9 cellular contexts compared by ENCODE assay signal in the genomic region with DNA sequence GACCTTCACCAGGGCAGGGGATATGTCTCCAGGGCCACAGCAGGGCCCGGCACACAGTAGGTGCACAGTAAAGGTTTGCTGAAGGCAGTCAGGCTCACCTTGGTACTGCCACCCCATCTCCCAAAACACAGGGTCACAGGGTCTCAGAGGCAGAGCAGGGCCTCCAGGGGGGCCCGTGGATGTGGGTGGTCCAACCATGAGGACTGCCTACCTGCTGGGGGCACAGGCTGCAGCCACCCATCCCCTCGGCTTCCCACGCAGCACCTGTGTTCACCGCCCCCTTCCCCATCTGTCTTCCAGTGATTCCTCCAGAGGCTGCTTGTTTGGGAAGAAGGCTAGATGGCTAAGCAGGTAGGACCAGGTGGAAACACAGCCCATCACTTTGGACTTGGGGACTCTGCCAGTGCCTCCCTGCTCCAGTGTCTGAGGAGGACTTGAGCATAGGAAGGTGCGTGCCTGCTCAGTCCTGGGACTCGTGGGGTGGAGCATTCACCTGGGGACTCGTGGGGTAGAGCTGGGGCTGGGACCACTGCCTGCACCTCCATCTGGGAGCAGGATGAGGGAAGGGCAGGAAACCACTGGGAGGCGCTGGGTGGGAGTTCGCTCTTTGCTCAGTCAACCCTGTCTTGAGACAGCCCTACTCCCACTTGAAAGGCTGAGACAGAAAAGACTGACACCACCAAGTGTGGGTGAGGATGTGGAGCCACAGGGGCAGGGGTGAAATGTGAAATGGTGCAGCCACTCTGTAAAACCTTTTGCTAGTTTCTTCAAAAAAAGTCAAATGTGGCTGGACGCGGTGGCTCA. TPM values are rescaled to one million over a fixed set of nuclear protein-coding genes. Genes with fewer than 3 reads are reported as not detected.
DNase-seq lines count a peak whose midpoint lies in the region; ATAC-seq and TF ChIP-seq lines count a peak whose summit lies in the region.
"Had no signal": no experiment of that assay in that cellular context is flagged by ENCODE, and none has a peak within 500 bp of the region (broad histone marks: within the 10 kb centered on the region; RNA-seq: fewer than 3 reads in every experiment).

No MANE protein-coding gene starts in this region.

- H3K4me3 Mint-ChIP-seq in activated T-cell treated with anti-CD3 and anti-CD28 coated beads, Interleukin-2, amount 50 U/mL, for 72 hours = peak overlapping the region; percentile 32 to 93

- H3K4me1 ChIP-seq in upper lobe of left lung = peaks cover 65 to 82% (median 78%) of the 10 kb centered on the region in 4 donors

- no peaks in the 10 kb centered on the region for H3K36me3 Mint-ChIP-seq in activated T-cell treated with anti-CD3 and anti-CD28 coated beads, Interleukin-2, amount 50 U/mL, for 72 hours (ENCODE audit: insufficient read depth in 2 of 2)

- no peak for ATAC-seq in activated T-cell treated with anti-CD3 and anti-CD28 coated beads, Interleukin-2, amount 50 U/mL, for 72 hours (replicated peaks in 1 of 2)
- no peak for ATAC-seq in left lobe of liver
- no peak for ATAC-seq in upper lobe of left lung (ENCODE audit: low FRiP score in 2 of 2)
- no peak for ATAC-seq in omental fat pad (ENCODE audit: low FRiP score)

- H3K27ac ChIP-seq in upper lobe of left lung = peak overlapping the region; percentile 93 to 99 (median 97)

- no peaks in the 10 kb centered on the region for H3K9me3 ChIP-seq in upper lobe of left lung

- no peak overlapping the region for H3K27ac Mint-ChIP-seq in activated T-cell treated with anti-CD3 and anti-CD28 coated beads, Interleukin-2, amount 50 U/mL, for 72 hours

- no peaks in the 10 kb centered on the region for H3K27me3 Mint-ChIP-seq in activated T-cell treated with anti-CD3 and anti-CD28 coated beads, Interleukin-2, amount 50 U/mL, for 72 hours (ENCODE audit: low read depth)

- 72% methylated on average over 6 to 11 of the region's 12 CpGs for whole genome bisulfite sequencing in upper lobe of left lung, 2 donors

- no peak for TF ChIP-seq CTCF in upper lobe of left lung (IDR thresholded peaks at IDR 0.05)
- no peak for TF ChIP-seq CTCF in omental fat pad (IDR thresholded peaks at IDR 0.05)

- peaks cover 24% of the 10 kb centered on the region for H3K4me1 Mint-ChIP-seq in activated T-cell treated with anti-CD3 and anti-CD28 coated beads, Interleukin-2, amount 50 U/mL, for 72 hours (ENCODE audit: low read depth)

- no peak for TF ChIP-seq EP300 in upper lobe of left lung (IDR thresholded peaks at IDR 0.05)

- no peaks in the 10 kb centered on the region for H3K9me3 Mint-ChIP-seq in activated T-cell treated with anti-CD3 and anti-CD28 coated beads, Interleukin-2, amount 50 U/mL, for 72 hours

- DNase-seq in activated effector memory CD4-positive, alpha-beta T cell treated with anti-CD3 and anti-CD28 coated beads, Interleukin-2, amount 50 U/mL, for 16 hours = peak; percentile 55
- DNase-seq in activated effector memory CD4-positive, alpha-beta T cell treated with Interleukin-2 at 50 U/mL for 16 hours = no peak
- no peak for DNase-seq in activated T-cell treated with anti-CD3 and anti-CD28 coated beads, Interleukin-2, amount 50 U/mL, for 72 hours
- peak; percentile 46 for DNase-seq in left lobe of liver (ENCODE audit: low spot score)
- peak in 1 of 2 donors; percentile 19 for DNase-seq in upper lobe of left lung
- DNase-seq in stimulated activated CD4-positive, alpha-beta T cell treated with anti-CD3 and anti-CD28 coated beads, Interleukin-4, amount 100 ng/mL, for 1 hour = no peak
- no peak for DNase-seq in omental fat pad (ENCODE audit: low spot score)
- DNase-seq in KG1 (lab: John Stamatoyannopoulos, UW) = no peak
- DNase-seq: T-helper 9 cell had no signal

- no peak overlapping the region for H3K4me3 ChIP-seq in upper lobe of left lung

- H3K27me3 ChIP-seq in upper lobe of left lung = no peaks in the 10 kb centered on the region

- H3K36me3 ChIP-seq in upper lobe of left lung = no peaks in the 10 kb centered on the region

- TF ChIP-seq POLR2A in upper lobe of left lung (IDR thresholded peaks at IDR 0.05) = peak in 1 of 4 donors; percentile 1

RNA-seq across cellular contexts. Expression of a gene that starts 18.8 kb away (rescaled TPM):
- 1 to 10 TPM; 4.1 to 4.2 TPM for total RNA-seq in activated T-cell treated with anti-CD3 and anti-CD28 coated beads, Interleukin-2, amount 50 U/mL, for 72 hours
- 29.5 TPM for total RNA-seq in left lobe of liver
- 100 to 1,000 TPM in 5 of 6 donors, 10 to 100 TPM in 1; 95.3 to 607 (median 227) TPM for total RNA-seq in upper lobe of left lung
- total RNA-seq in omental fat pad = 100 to 1,000 TPM in 3 of 4 donors, 10 to 100 TPM in 1; 82.7 to 364 (median 170) TPM

Comparison
In these comparisons a context has a peak if more than half of its experiments do, and no peak if none do; other contexts are left out.
1. DNase-seq: peak in activated effector memory CD4-positive, alpha-beta T cell treated with anti-CD3 and anti-CD28 coated beads, Interleukin-2, amount 50 U/mL, for 16 hours (single experiment) and left lobe of liver (single experiment); none in activated effector memory CD4-positive, alpha-beta T cell treated with Interleukin-2 at 50 U/mL for 16 hours (single experiment), activated T-cell treated with anti-CD3 and anti-CD28 coated beads, Interleukin-2, amount 50 U/mL, for 72 hours (0 of 2), stimulated activated CD4-positive, alpha-beta T cell treated with anti-CD3 and anti-CD28 coated beads, Interleukin-4, amount 100 ng/mL, for 1 hour (single experiment), omental fat pad (single experiment) and KG1 (single experiment).